ENCODE assay signal across 9 cellular contexts in genomic region chr6:43669050-43669921, GRCh38. TPM values are rescaled to one million over a fixed set of nuclear protein-coding genes. Genes with fewer than 3 reads are reported as not detected.
DNase-seq lines count a peak whose midpoint lies in the region; ATAC-seq and TF ChIP-seq lines count a peak whose summit lies in the region.
"Had no signal": no experiment of that assay in that cellular context is flagged by ENCODE, and none has a peak within 500 bp of the region (broad histone marks: within the 10 kb centered on the region; RNA-seq: fewer than 3 reads in every experiment).

No MANE protein-coding gene starts in this region.

- POLR2A ChIA-PET in HCT116 (lab: Charles Lee) = no interaction called here

- RAD21 ChIA-PET in HCT116 (lab: Charles Lee; ENCODE audit: low non-redundant PET in 1 of 2, low total read pairs in 2 of 2, uncharacterized antibody in 2 of 2, unreplicated experiment in 2 of 2) = no interaction called here

- H3K36me3 Mint-ChIP-seq in activated naive CD8-positive, alpha-beta T cell treated with anti-CD3 and anti-CD28 coated beads, Interleukin-2, amount 50 U/mL, for 24 hours (ENCODE audit: low read depth) = peaks cover 12% of the 10 kb centered on the region
- H3K36me3 Mint-ChIP-seq in stimulated activated effector memory CD8-positive, alpha-beta T cell treated with anti-CD3 and anti-CD28 coated beads, Interleukin-12 subunit alpha, Interleukin-12 subunit beta, amount 100 ng/mL, for 72 hours = peaks cover 58% of the 10 kb centered on the region

- no peak for TF ChIP-seq POLR2A in HCT116 (IDR thresholded peaks at IDR 0.05; ENCODE audit: borderline replicate concordance, extremely low read depth, insufficient read depth, insufficient read length)

- H3K27ac ChIP-seq in HCT116 (ENCODE audit: low read depth, low read length) = peak overlapping the region; percentile 49

- H3K9me3 ChIP-seq in HCT116 (ENCODE audit: control insufficient read depth in 1 of 2, insufficient read depth in 1 of 2, low read depth in 1 of 2, low read length in 2 of 2) = no peaks in the 10 kb centered on the region

- CTCF ChIA-PET in HCT116 (lab: Charles Lee) = interaction anchor here (0.8 to 4.6 kb wide), 5 partner anchors 24 to 410 kb away, joined by 3 to 45 read pairs (median 5); partner anchors contain the start of gene RSPH9

- no peak overlapping the region for H3K9ac ChIP-seq in HCT116 (ENCODE audit: low read length)

- DNase-seq in HCT116 (ENCODE audit: low read depth, low spot score) = no peak
- no peak for DNase-seq in activated naive CD8-positive, alpha-beta T cell treated with anti-CD3 and anti-CD28 coated beads, Interleukin-2, amount 50 U/mL, for 24 hours
- peak; percentile 40 to 46 for DNase-seq in hippocampal formation (lab: John Stamatoyannopoulos, UW)
- DNase-seq in stimulated activated effector memory CD8-positive, alpha-beta T cell treated with anti-CD3 and anti-CD28 coated beads, Interleukin-12 subunit alpha, Interleukin-12 subunit beta, amount 100 ng/mL, for 72 hours (ENCODE audit: low spot score in 2 of 2) = no peak
- no peak for DNase-seq in stimulated activated CD4-positive, alpha-beta T cell treated with anti-CD3 and anti-CD28 coated beads, Interleukin-2, amount 100 ng/mL, for 24 hours
- DNase-seq: naive B cell had no signal

- H2AFZ ChIP-seq in HCT116 (ENCODE audit: low read depth, low read length, poor library complexity, severe bottlenecking) = no peak overlapping the region

- H3K4me2 ChIP-seq in HCT116 (ENCODE audit: low read length) = peak overlapping the region; percentile 69; the same call in 1 of the 2 replicates

- intact Hi-C loops in HCT116 (cut with micrococcal nuclease) = loop anchor here (5.0 kb wide), 2 partner anchors 283 to 767 kb away; no protein-coding TSS in a partner anchor

- H3K27me3 Mint-ChIP-seq in activated naive CD8-positive, alpha-beta T cell treated with anti-CD3 and anti-CD28 coated beads, Interleukin-2, amount 50 U/mL, for 24 hours = no peaks in the 10 kb centered on the region
- H3K27me3 Mint-ChIP-seq: naive B cell had no signal

- no peaks in the 10 kb centered on the region for H3K27me3 ChIP-seq in HCT116 (ENCODE audit: insufficient read depth, low read length)

- H3K4me3 ChIP-seq in HCT116 (replicated peaks in 1 of 2; ENCODE audit: low read depth in 1 of 2, low read length in 2 of 2) = no peak overlapping the region

- peak overlapping the region; percentile 84 for H3K27ac Mint-ChIP-seq in activated naive CD8-positive, alpha-beta T cell treated with anti-CD3 and anti-CD28 coated beads, Interleukin-2, amount 50 U/mL, for 24 hours
- peak overlapping the region; percentile 91 for H3K27ac Mint-ChIP-seq in stimulated activated effector memory CD8-positive, alpha-beta T cell treated with anti-CD3 and anti-CD28 coated beads, Interleukin-12 subunit alpha, Interleukin-12 subunit beta, amount 100 ng/mL, for 72 hours

- TF ChIP-seq CTCF in HCT116 (IDR thresholded peaks at IDR 0.05 in 2 of 3, conservative IDR thresholded peaks at IDR 0.05 in 1 of 3; ENCODE audit: borderline replicate concordance in 1 of 3, insufficient read depth in 1 of 3, low read depth in 2 of 3, low read length in 2 of 3) = no peak

- no peak for TF ChIP-seq RAD21 in HCT116 (IDR thresholded peaks at IDR 0.05; ENCODE audit: low read depth)

- no peak overlapping the region for H3K4me3 Mint-ChIP-seq in activated naive CD8-positive, alpha-beta T cell treated with anti-CD3 and anti-CD28 coated beads, Interleukin-2, amount 50 U/mL, for 24 hours
- H3K4me3 Mint-ChIP-seq in stimulated activated effector memory CD8-positive, alpha-beta T cell treated with anti-CD3 and anti-CD28 coated beads, Interleukin-12 subunit alpha, Interleukin-12 subunit beta, amount 100 ng/mL, for 72 hours = no peak overlapping the region
- H3K4me3 Mint-ChIP-seq: naive B cell had no signal

- peaks cover 15 to 23% of the 10 kb centered on the region in 2 experiments for H3K36me3 ChIP-seq in HCT116 (ENCODE audit: control insufficient read depth in 1 of 2, insufficient read depth in 2 of 2, low read length in 2 of 2)

- H3K9me3 Mint-ChIP-seq in activated naive CD8-positive, alpha-beta T cell treated with anti-CD3 and anti-CD28 coated beads, Interleukin-2, amount 50 U/mL, for 24 hours = no peaks in the 10 kb centered on the region
- no peaks in the 10 kb centered on the region for H3K9me3 Mint-ChIP-seq in stimulated activated effector memory CD8-positive, alpha-beta T cell treated with anti-CD3 and anti-CD28 coated beads, Interleukin-12 subunit alpha, Interleukin-12 subunit beta, amount 100 ng/mL, for 72 hours
- H3K9me3 Mint-ChIP-seq: naive B cell had no signal

- BruUV-seq in HCT116 (replicated peaks; lab: Mats Ljungman, UMichigan) = TSS peak; percentile 9

- H3K79me2 ChIP-seq in HCT116 (ENCODE audit: insufficient read depth, low read length) = no peaks in the 10 kb centered on the region

- H3K9me2 ChIP-seq in HCT116 (ENCODE audit: insufficient read depth) = no peaks in the 10 kb centered on the region

- H3K4me1 ChIP-seq in HCT116 (ENCODE audit: control insufficient read depth in 1 of 2, insufficient read depth in 2 of 2, low read length in 2 of 2) = peaks cover 10 to 42% of the 10 kb centered on the region in 2 experiments

- peaks cover 36% of the 10 kb centered on the region for H3K4me1 Mint-ChIP-seq in activated naive CD8-positive, alpha-beta T cell treated with anti-CD3 and anti-CD28 coated beads, Interleukin-2, amount 50 U/mL, for 24 hours
- peaks cover 32% of the 10 kb centered on the region for H3K4me1 Mint-ChIP-seq in stimulated activated effector memory CD8-positive, alpha-beta T cell treated with anti-CD3 and anti-CD28 coated beads, Interleukin-12 subunit alpha, Interleukin-12 subunit beta, amount 100 ng/mL, for 72 hours

- ATAC-seq in HCT116 (no peak), HG02973 (IDR thresholded peaks at IDR 0.05; ENCODE audit: unreplicated experiment) (no peak), GM21447 (IDR thresholded peaks at IDR 0.05; ENCODE audit: unreplicated experiment) (no peak), HG03095 (IDR thresholded peaks at IDR 0.05; ENCODE audit: unreplicated experiment) (no peak)
- ATAC-seq in activated naive CD8-positive, alpha-beta T cell treated with anti-CD3 and anti-CD28 coated beads, Interleukin-2, amount 50 U/mL, for 24 hours = peak; percentile 4
- peak; percentile 5 for ATAC-seq in stimulated activated effector memory CD8-positive, alpha-beta T cell treated with anti-CD3 and anti-CD28 coated beads, Interleukin-12 subunit alpha, Interleukin-12 subunit beta, amount 100 ng/mL, for 72 hours

- H4K20me1 ChIP-seq in HCT116 (ENCODE audit: insufficient read depth) = no peaks in the 10 kb centered on the region

TF ChIP-seq in HCT116, 20 proteins besides CTCF, POLR2A, EP300 and RAD21 (continues in another document):
- TF ChIP-seq ZBTB33 (IDR thresholded peaks at IDR 0.05; ENCODE audit: extremely low read depth, insufficient replicate concordance, low read length) = no peak
- TF ChIP-seq YY1 (IDR thresholded peaks at IDR 0.05; ENCODE audit: extremely low read depth, insufficient replicate concordance, low read depth, low read length) = no peak
- no peak for TF ChIP-seq FOSL1 (IDR thresholded peaks at IDR 0.05; ENCODE audit: low read depth)
- TF ChIP-seq JUND (IDR thresholded peaks at IDR 0.05) = no peak
- TF ChIP-seq SP1 (IDR thresholded peaks at IDR 0.05; ENCODE audit: low read depth) = no peak
- TF ChIP-seq REST (IDR thresholded peaks at IDR 0.05; ENCODE audit: low read depth) = no peak
- no peak for TF ChIP-seq TCF7L2 (IDR thresholded peaks at IDR 0.05; ENCODE audit: borderline replicate concordance, extremely low read depth, insufficient read depth, insufficient read length)

RNA-seq across cellular contexts. Expression of gene MRPS18A, which starts 18.3 kb away (rescaled TPM):
- 63.0 TPM for total RNA-seq in HCT116 (2021; ENCODE audit: unreplicated experiment)
- polyA plus RNA-seq in HCT116 (2012) = 84.7 and 96.7 TPM in 2 replicates

RNA-seq across cellular contexts. Expression of gene RSPH9, which starts 24.4 kb away (rescaled TPM):
- total RNA-seq in HCT116 (2021; ENCODE audit: unreplicated experiment) = not detected
- polyA plus RNA-seq in HCT116 (2012) = 0.14 and 0.20 TPM in 2 replicates

RNA-seq across cellular contexts. Expression of gene MAD2L1BP, which starts 33.6 kb away (rescaled TPM):
- 36.6 TPM for total RNA-seq in HCT116 (2021; ENCODE audit: unreplicated experiment)
- polyA plus RNA-seq in HCT116 (2012) = 29.2 and 35.3 TPM in 2 replicates

RNA-seq across cellular contexts. Expression of gene GTPBP2, which starts 40.2 kb away (rescaled TPM):
- 98.0 TPM for total RNA-seq in HCT116 (2021; ENCODE audit: unreplicated experiment)
- polyA plus RNA-seq in HCT116 (2012) = 154 and 183 TPM in 2 replicates

Comparison
In these comparisons a context has a peak if more than half of its experiments do, and no peak if none do; other contexts are left out.
1. ATAC-seq: peak in activated naive CD8-positive, alpha-beta T cell treated with anti-CD3 and anti-CD28 coated beads, Interleukin-2, amount 50 U/mL, for 24 hours (single experiment) and stimulated activated effector memory CD8-positive, alpha-beta T cell treated with anti-CD3 and anti-CD28 coated beads, Interleukin-12 subunit alpha, Interleukin-12 subunit beta, amount 100 ng/mL, for 72 hours (single experiment); none in HCT116 (single experiment), HG02973 (single experiment), GM21447 (single experiment) and HG03095 (single experiment).
2. DNase-seq: peak in hippocampal formation (2 of 2); none in HCT116 (single experiment), activated naive CD8-positive, alpha-beta T cell treated with anti-CD3 and anti-CD28 coated beads, Interleukin-2, amount 50 U/mL, for 24 hours (single experiment), stimulated activated effector memory CD8-positive, alpha-beta T cell treated with anti-CD3 and anti-CD28 coated beads, Interleukin-12 subunit alpha, Interleukin-12 subunit beta, amount 100 ng/mL, for 72 hours (0 of 2) and stimulated activated CD4-positive, alpha-beta T cell treated with anti-CD3 and anti-CD28 coated beads, Interleukin-2, amount 100 ng/mL, for 24 hours (0 of 2).